ENCODE assay signal across 9 cellular contexts in genomic region chr13:20191902-20192469, GRCh38. TPM values are rescaled to one million over a fixed set of nuclear protein-coding genes. Genes with fewer than 3 reads are reported as not detected.
DNase-seq lines count a peak whose midpoint lies in the region; ATAC-seq and TF ChIP-seq lines count a peak whose summit lies in the region.
"Had no signal": no experiment of that assay in that cellular context is flagged by ENCODE, and none has a peak within 500 bp of the region (broad histone marks: within the 10 kb centered on the region; RNA-seq: fewer than 3 reads in every experiment).

No MANE protein-coding gene starts in this region.

- H3K9me3 ChIP-seq in Panc1 (ENCODE audit: control insufficient read depth, insufficient read depth, low read depth, low read length), result no peaks in the 10 kb centered on the region
- H3K9me3 ChIP-seq: SJSA1 had no signal

- intact Hi-C loops in Panc1 (cut with micrococcal nuclease; ENCODE audit: unreplicated experiment), result no loop called here

- peak overlapping the region; percentile 36 for H3K4me3 ChIP-seq in GM12875 (ENCODE audit: low read depth, low read length)
- peak overlapping the region; percentile 43 to 66 for H3K4me3 ChIP-seq in Panc1 (ENCODE audit: low read depth in 2 of 2, low read length in 2 of 2)
- H3K4me3 ChIP-seq: SJSA1 had no signal

- BruUV-seq in Panc1 (replicated peaks; lab: Mats Ljungman, UMichigan), result no TSS peak

- POLR2A ChIA-PET in Panc1 (lab: Charles Lee), result no interaction called here

- no peak for TF ChIP-seq CTCF in GM12875 (IDR thresholded peaks at IDR 0.05; ENCODE audit: borderline replicate concordance, insufficient read depth, low read depth, low read length)
- TF ChIP-seq CTCF in Panc1 (IDR thresholded peaks at IDR 0.05), result no peak

- no peaks in the 10 kb centered on the region; the same call in 1 of the 2 replicates for H3K27me3 ChIP-seq in Panc1 (ENCODE audit: control insufficient read depth, insufficient read depth, low read length)

- ATAC-seq in Panc1, result peak; percentile 50
- ATAC-seq in GM21825 (IDR thresholded peaks at IDR 0.05; ENCODE audit: unreplicated experiment), result no peak
- no peak for ATAC-seq in HG02571 (IDR thresholded peaks at IDR 0.05; ENCODE audit: unreplicated experiment)
- ATAC-seq in HG02870 (IDR thresholded peaks at IDR 0.05; ENCODE audit: unreplicated experiment), result no peak

- in situ Hi-C loops in Panc1 (cut with HindIII; ENCODE audit: low pct_unique_long_range_greater_than_20kb, low sequenced_read_pairs), result no loop called here

- CTCF ChIA-PET in Panc1 (lab: Charles Lee), result interaction anchor here (0.6 kb wide), 1 partner anchor 9 kb away, joined by 3 read pairs; no protein-coding TSS in a partner anchor

- H3K36me3 ChIP-seq in Panc1 (ENCODE audit: control insufficient read depth, insufficient read depth, low read length), result no peaks in the 10 kb centered on the region; the same call in 1 of the 2 replicates
- H3K36me3 ChIP-seq: SJSA1 had no signal

- DNase-seq in Panc1 (ENCODE audit: low read depth, low spot score) (no peak), ecto neural progenitor cell (ENCODE audit: low spot score) (peak; percentile 64), mucosa of gallbladder (ENCODE audit: low spot score) (peak; percentile 37)
- DNase-seq in effector CD4-positive, alpha-beta T cell, result no peak

- H3K4me1 ChIP-seq in Panc1 (ENCODE audit: control insufficient read depth, insufficient read depth, low read length), result no peaks in the 10 kb centered on the region; the same call in 1 of the 2 replicates

- H3K27ac ChIP-seq in Panc1 (ENCODE audit: low read length), result peak overlapping the region; percentile 39
- H3K27ac ChIP-seq: SJSA1 had no signal

RNA-seq across cellular contexts. Expression of gene GJB2, which starts 0.8 kb away (rescaled TPM):
- 54.2 TPM for total RNA-seq in Panc1 (2021; ENCODE audit: unreplicated experiment)
- 183 TPM for polyA plus RNA-seq in Panc1 (2012; ENCODE audit: insufficient read length)
- 31.0 TPM for total RNA-seq in mucosa of gallbladder
- total RNA-seq: SJSA1 had no signal

RNA-seq across cellular contexts. Expression of gene GJA3, which starts 31.1 kb away (rescaled TPM):
- 11.6 TPM for total RNA-seq in Panc1 (2021; ENCODE audit: unreplicated experiment)
- 13.0 TPM for polyA plus RNA-seq in Panc1 (2012; ENCODE audit: insufficient read length)
- 1.7 TPM for total RNA-seq in mucosa of gallbladder
- total RNA-seq: SJSA1 had no signal

RNA-seq across cellular contexts. Expression of gene GJB6, which starts 40.1 kb away (rescaled TPM):
- total RNA-seq in Panc1 (2021; ENCODE audit: unreplicated experiment) (6.3 TPM), mucosa of gallbladder (4.0 TPM)
- polyA plus RNA-seq in Panc1 (2012; ENCODE audit: insufficient read length), result 30.7 TPM
- total RNA-seq: SJSA1 had no signal

Comparison
In these comparisons a context has a peak if more than half of its experiments do, and no peak if none do; other contexts are left out.
1. DNase-seq: peak in ecto neural progenitor cell (single experiment) and mucosa of gallbladder (single experiment); none in Panc1 (single experiment) and effector CD4-positive, alpha-beta T cell (single experiment).